In the genomic region with DNA sequence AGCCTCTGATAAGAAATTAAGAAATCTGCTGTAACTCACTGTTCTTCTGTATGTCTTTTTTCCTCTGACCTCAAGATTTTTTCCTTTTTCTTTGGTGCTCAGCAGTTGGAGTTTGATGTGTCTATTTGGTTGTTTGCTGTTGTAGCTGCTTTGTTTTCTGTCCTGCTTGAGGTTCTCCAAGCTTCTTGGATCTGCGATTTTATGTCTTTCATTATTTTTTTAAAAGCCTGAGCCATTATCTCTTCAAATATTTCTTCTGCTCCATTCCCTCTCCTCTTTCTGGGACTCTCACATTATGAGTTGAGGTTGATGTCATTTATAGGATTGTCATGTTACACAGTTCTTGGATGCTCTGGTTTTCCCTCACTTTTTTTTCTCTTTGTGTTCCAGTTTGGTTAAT, we compare ENCODE assay signal across 19 cellular contexts. TPM values are rescaled to one million over a fixed set of nuclear protein-coding genes. Genes with fewer than 3 reads are reported as not detected.
DNase-seq lines count a peak whose midpoint lies in the region; ATAC-seq and TF ChIP-seq lines count a peak whose summit lies in the region.
"Had no signal": no experiment of that assay in that cellular context is flagged by ENCODE, and none has a peak within 500 bp of the region (broad histone marks: within the 10 kb centered on the region; RNA-seq: fewer than 3 reads in every experiment).

No MANE protein-coding gene starts in this region.

- peaks cover 20% of the 10 kb centered on the region for H3K4me1 ChIP-seq in psoas muscle

- intact Hi-C loops in activated CD4-positive, alpha-beta T cell treated with anti-CD3 and anti-CD28 coated beads, Interleukin-2, amount 10 ng/mL, durations not matched to agents 24 days and 14 days (cut with micrococcal nuclease) = no loop called here
- intact Hi-C loops in psoas muscle (cut with DNase I) = loop anchor here (5.0 to 10.0 kb wide), 2 partner anchors 60 to 238 kb away; a partner anchor contains a TSS

- H3K27me3 Mint-ChIP-seq in activated CD4-positive, alpha-beta T cell treated with anti-CD3 and anti-CD28 coated beads, Interleukin-2, amount 10 ng/mL, durations not matched to agents 24 days and 14 days = no peaks in the 10 kb centered on the region

- ATAC-seq in psoas muscle (no peak), HG02642 (IDR thresholded peaks at IDR 0.05; ENCODE audit: poor library complexity, unreplicated experiment) (no peak), HG03442 (IDR thresholded peaks at IDR 0.05; ENCODE audit: unreplicated experiment) (no peak)
- ATAC-seq: CD8-positive, alpha-beta T cell had no signal

- peaks cover 16% of the 10 kb centered on the region for H3K9me3 Mint-ChIP-seq in activated CD4-positive, alpha-beta T cell treated with anti-CD3 and anti-CD28 coated beads, Interleukin-2, amount 10 ng/mL, durations not matched to agents 24 days and 14 days

- peaks cover 8% of the 10 kb centered on the region for H3K9me3 ChIP-seq in psoas muscle

- no peak overlapping the region for H3K4me3 Mint-ChIP-seq in activated CD4-positive, alpha-beta T cell treated with anti-CD3 and anti-CD28 coated beads, Interleukin-2, amount 10 ng/mL, durations not matched to agents 24 days and 14 days
- H3K4me3 Mint-ChIP-seq: CD8-positive, alpha-beta T cell; H9 had no signal

- peak overlapping the region; percentile 62 for H3K27ac Mint-ChIP-seq in activated CD4-positive, alpha-beta T cell treated with anti-CD3 and anti-CD28 coated beads, Interleukin-2, amount 10 ng/mL, durations not matched to agents 24 days and 14 days
- H3K27ac Mint-ChIP-seq: CD8-positive, alpha-beta T cell; H9 had no signal

- TF ChIP-seq CTCF in coronary artery (IDR thresholded peaks at IDR 0.05) = no peak
- no peak for TF ChIP-seq CTCF in psoas muscle (IDR thresholded peaks at IDR 0.05)

- no peak for DNase-seq in activated CD4-positive, alpha-beta T cell treated with anti-CD3 and anti-CD28 coated beads, Interleukin-2, amount 10 ng/mL, durations not matched to agents 24 days and 14 days
- DNase-seq in activated CD4-positive, alpha-beta T cell treated with anti-CD3 and anti-CD28 coated beads for 4 hours = no peak
- DNase-seq in OCI-M1 (lab: John Stamatoyannopoulos, UW) (peak; percentile 5), coronary artery (ENCODE audit: low spot score) (no peak), psoas muscle (no peak), DMS153 treated with DMSO at 0.1 percent for 48 hours (lab: John Stamatoyannopoulos, UW; ENCODE audit: unreplicated experiment) (no peak)
- DNase-seq: CD8-positive, alpha-beta T cell; DMS79; H9; KG1; NCI-H1436 treated with DMSO at 0.1 percent for 48 hours; NCI-H2029 treated with DMSO at 0.1 percent for 48 hours; NCI-H2171 treated with DMSO at 0.1 percent for 48 hours; NCI-H446 treated with DMSO at 0.1 percent for 48 hours; NK-92 treated with Interleukin-12 subunit alpha and Interleukin-12 subunit beta, amount 100 ng/mL, for 24 hours had no signal

- peaks cover 35% of the 10 kb centered on the region for H3K4me1 Mint-ChIP-seq in activated CD4-positive, alpha-beta T cell treated with anti-CD3 and anti-CD28 coated beads, Interleukin-2, amount 10 ng/mL, durations not matched to agents 24 days and 14 days
- H3K4me1 Mint-ChIP-seq: H9 had no signal

- H3K27ac ChIP-seq in coronary artery (peak overlapping the region; percentile 3 to 98), psoas muscle (peak overlapping the region; percentile 93)

- WGBS in psoas muscle, 3 donors = 92 to 98% (median 93%) methylated on average over 1 of the region's 1 CpG

- H3K4me3 ChIP-seq in coronary artery (no peak overlapping the region), psoas muscle (no peak overlapping the region)
- H3K4me3 ChIP-seq: BLaER1 had no signal

- H3K27me3 ChIP-seq in psoas muscle (ENCODE audit: insufficient read depth in 3 of 3, low read length in 2 of 3) = no peaks in the 10 kb centered on the region
- H3K27me3 ChIP-seq: BLaER1 had no signal

- H3K36me3 Mint-ChIP-seq in activated CD4-positive, alpha-beta T cell treated with anti-CD3 and anti-CD28 coated beads, Interleukin-2, amount 10 ng/mL, durations not matched to agents 24 days and 14 days (ENCODE audit: low read depth) = peaks cover 18% of the 10 kb centered on the region
- H3K36me3 Mint-ChIP-seq: CD8-positive, alpha-beta T cell had no signal

- no peaks in the 10 kb centered on the region for H3K36me3 ChIP-seq in psoas muscle (ENCODE audit: insufficient read depth in 1 of 2, low read depth in 1 of 2)
- H3K36me3 ChIP-seq: BLaER1 had no signal

RNA-seq across cellular contexts. Expression of a gene that starts 47.7 kb away (rescaled TPM):
- 17.6 TPM in 2 replicates for total RNA-seq in activated CD4-positive, alpha-beta T cell treated with anti-CD3 and anti-CD28 coated beads, Interleukin-2, amount 10 ng/mL, durations not matched to agents 24 days and 14 days
- 100 to 1,000 TPM in 1 of 4 donors, 10 to 100 TPM in 3; 32.8 to 105 (median 91.2) TPM for total RNA-seq in psoas muscle
- polyA plus RNA-seq in psoas muscle = 100 to 1,000 TPM in 2 of 3 donors, 10 to 100 TPM in 1; 86.5 to 367 (median 303) TPM
- total RNA-seq: CD8-positive, alpha-beta T cell; OCI-LY7 had no signal

RNA-seq across cellular contexts. Expression of a gene that starts 59.7 kb away (rescaled TPM):
- total RNA-seq in activated CD4-positive, alpha-beta T cell treated with anti-CD3 and anti-CD28 coated beads, Interleukin-2, amount 10 ng/mL, durations not matched to agents 24 days and 14 days = 115 and 124 TPM in 2 replicates
- 10 to 100 TPM; 46.0 to 67.5 (median 52.5) TPM for total RNA-seq in psoas muscle
- 100 to 1,000 TPM in 2 of 3 donors, 10 to 100 TPM in 1; 74.2 to 134 (median 101) TPM for polyA plus RNA-seq in psoas muscle
